ENCODE assay signal across 1 cellular context in genomic region chr10:97550336-97551149, GRCh38.
TF ChIP-seq lines count a peak whose summit lies in the region.

No MANE protein-coding gene starts in this region.

TF ChIP-seq in GM23338, 12 proteins besides CTCF, POLR2A, EP300 and RAD21 (continued from another document):
- TF ChIP-seq ZNF462 (CRISPR knock-in tag; IDR thresholded peaks at IDR 0.05) (no peak), EZH2phosphoT487 (IDR thresholded peaks at IDR 0.05; ENCODE audit: unreplicated experiment) (no peak), JUNB (IDR thresholded peaks at IDR 0.05; ENCODE audit: unreplicated experiment) (no peak), STAT1 (IDR thresholded peaks at IDR 0.05; ENCODE audit: unreplicated experiment) (no peak), CREB1 (CRISPR knock-in tag; IDR thresholded peaks at IDR 0.05; ENCODE audit: low read depth) (no peak), NANOG (IDR thresholded peaks at IDR 0.05; ENCODE audit: borderline replicate concordance) (no peak), EZH2 (IDR thresholded peaks at IDR 0.05; ENCODE audit: low read depth, unreplicated experiment) (no peak), ZNF331 (CRISPR knock-in tag; IDR thresholded peaks at IDR 0.05; ENCODE audit: low read depth) (no peak)
